23 cellular contexts compared by ENCODE assay signal in genomic region chrX:63511361-63511760, GRCh38.
DNase-seq lines count a peak whose midpoint lies in the region; ATAC-seq, FAIRE-seq and TF ChIP-seq lines count a peak whose summit lies in the region.
"Had no signal": no experiment of that assay in that cellular context is flagged by ENCODE, and none has a peak within 500 bp of the region (broad histone marks: within the 10 kb centered on the region; RNA-seq: fewer than 3 reads in every experiment).

No MANE protein-coding gene starts in this region.

- H3K9ac ChIP-seq in H1 (replicated peaks in 1 of 4; ENCODE audit: extremely low read depth in 1 of 4, low read depth in 3 of 4, low read length in 3 of 4) = no peak overlapping the region
- no peak overlapping the region for H3K9ac ChIP-seq in trophoblast cell (ENCODE audit: low read length)
- H3K9ac ChIP-seq: BLaER1 had no signal

- H3K27me3 ChIP-seq in H1 (replicated peaks in 1 of 4; ENCODE audit: control insufficient read depth in 3 of 4, extremely low read depth in 1 of 4, insufficient read depth in 3 of 4, low read length in 3 of 4) = no peaks in the 10 kb centered on the region
- no peaks in the 10 kb centered on the region for H3K27me3 ChIP-seq in trophoblast cell (ENCODE audit: insufficient read depth, low read length)
- no peaks in the 10 kb centered on the region for H3K27me3 ChIP-seq in uterus
- H3K27me3 ChIP-seq: BE2C, BLaER1 had no signal

- no peak overlapping the region for H3K4me3 Mint-ChIP-seq in natural killer cell
- no peak overlapping the region for H3K4me3 Mint-ChIP-seq in natural killer cell treated with Interleukin-12 subunit alpha and Interleukin-12 subunit beta and Interleukin-15 and Interleukin-18, amount 100 ng/mL, for 72 hours
- H3K4me3 Mint-ChIP-seq: CD14-positive monocyte; CD4-positive, alpha-beta T cell; CD8-positive, alpha-beta T cell had no signal

- H2AFZ ChIP-seq in H1 (ENCODE audit: low read length) (no peak overlapping the region), trophoblast cell (ENCODE audit: insufficient read depth, low read length, poor library complexity) (no peak overlapping the region)

- H3K9me3 Mint-ChIP-seq in natural killer cell = no peaks in the 10 kb centered on the region
- H3K9me3 Mint-ChIP-seq in natural killer cell treated with Interleukin-12 subunit alpha and Interleukin-12 subunit beta and Interleukin-15 and Interleukin-18, amount 100 ng/mL, for 72 hours = no peaks in the 10 kb centered on the region
- H3K9me3 Mint-ChIP-seq: CD14-positive monocyte; CD4-positive, alpha-beta T cell; CD8-positive, alpha-beta T cell had no signal

- H3K4me2 ChIP-seq in H1 (ENCODE audit: insufficient read depth in 1 of 2, low read depth in 2 of 2, low read length in 2 of 2) (no peak overlapping the region), trophoblast cell (ENCODE audit: low read length) (no peak overlapping the region)
- H3K4me2 ChIP-seq: BLaER1 had no signal

- H2BK20ac ChIP-seq in H1 (ENCODE audit: low read length) = no peak overlapping the region

- no peak overlapping the region for H3K23ac ChIP-seq in H1 (ENCODE audit: insufficient read length)
- no peak overlapping the region for H3K23ac ChIP-seq in trophoblast cell (ENCODE audit: low read length)

- H4K12ac ChIP-seq in trophoblast cell (ENCODE audit: low read depth, low read length) = no peak overlapping the region

- TF ChIP-seq POLR2A in H1 (IDR thresholded peaks at IDR 0.05; ENCODE audit: control extremely low read depth in 1 of 2, low read depth in 2 of 2, low read length in 2 of 2) = no peak
- TF ChIP-seq POLR2A in uterus (IDR thresholded peaks at IDR 0.05) = no peak

- H3K27me3 Mint-ChIP-seq in natural killer cell (ENCODE audit: low read depth in 2 of 2) = no peaks in the 10 kb centered on the region
- no peaks in the 10 kb centered on the region for H3K27me3 Mint-ChIP-seq in natural killer cell treated with Interleukin-12 subunit alpha and Interleukin-12 subunit beta and Interleukin-15 and Interleukin-18, amount 100 ng/mL, for 72 hours
- H3K27me3 Mint-ChIP-seq: CD4-positive, alpha-beta T cell had no signal

- TF ChIP-seq EP300 in H1 (IDR thresholded peaks at IDR 0.05; ENCODE audit: borderline replicate concordance in 1 of 2, low read depth in 2 of 2, low read length in 2 of 2) = no peak

- H2BK120ac ChIP-seq in H1 (replicated peaks; ENCODE audit: low read depth, low read length) = no peak overlapping the region
- H2BK120ac ChIP-seq in trophoblast cell (ENCODE audit: insufficient read depth, low read length, poor library complexity) = no peak overlapping the region

- H3K79me1 ChIP-seq in H1 (ENCODE audit: low read depth, low read length) = no peaks in the 10 kb centered on the region
- no peaks in the 10 kb centered on the region for H3K79me1 ChIP-seq in trophoblast cell (ENCODE audit: low read length)

- TF ChIP-seq CTCF in natural killer cell (IDR thresholded peaks at IDR 0.05) (no peak), LNCaP clone FGC (IDR thresholded peaks at IDR 0.05; ENCODE audit: control insufficient read depth, extremely low read depth, insufficient read depth) (no peak), H1 (IDR thresholded peaks at IDR 0.05; ENCODE audit: control extremely low read depth in 1 of 3, insufficient read depth in 1 of 3, low read depth in 1 of 3, low read length in 3 of 3) (no peak), uterus (IDR thresholded peaks at IDR 0.05) (no peak)

- H2BK12ac ChIP-seq in H1 (ENCODE audit: low read depth, low read length) (no peak overlapping the region), trophoblast cell (ENCODE audit: low read length) (no peak overlapping the region)

- H3K27ac Mint-ChIP-seq in natural killer cell = peak overlapping the region; percentile 56 to 81
- H3K27ac Mint-ChIP-seq in natural killer cell treated with Interleukin-12 subunit alpha and Interleukin-12 subunit beta and Interleukin-15 and Interleukin-18, amount 100 ng/mL, for 72 hours = no peak overlapping the region
- H3K27ac Mint-ChIP-seq: CD14-positive monocyte; CD4-positive, alpha-beta T cell; CD8-positive, alpha-beta T cell had no signal

- H4K91ac ChIP-seq in H1 (replicated peaks; ENCODE audit: insufficient read length, low read length) = no peak overlapping the region
- no peak overlapping the region for H4K91ac ChIP-seq in trophoblast cell (ENCODE audit: low read depth, low read length)

- H3K4ac ChIP-seq in H1 (replicated peaks; ENCODE audit: insufficient read length, low read depth, low read length) = no peak overlapping the region
- no peak overlapping the region for H3K4ac ChIP-seq in trophoblast cell (ENCODE audit: low read depth, low read length)

- TF ChIP-seq RAD21 in H1 (IDR thresholded peaks at IDR 0.05 in 1 of 2, conservative IDR thresholded peaks at IDR 0.05 in 1 of 2; ENCODE audit: low read depth in 2 of 2, low read length in 2 of 2) = no peak

- DNase-seq in natural killer cell (no peak), LNCaP clone FGC (ENCODE audit: low read depth) (peak; percentile 27), H1 (ENCODE audit: low read depth in 1 of 2, low spot score in 2 of 2) (no peak), trophoblast cell (peak; percentile 12 to 75), CD1c-positive myeloid dendritic cell (ENCODE audit: extremely low spot score) (no peak), uterus (no peak)
- no peak for DNase-seq in natural killer cell treated with Interleukin-12 subunit alpha and Interleukin-12 subunit beta and Interleukin-15 and Interleukin-18, amount 100 ng/mL, for 72 hours (ENCODE audit: low spot score)
- DNase-seq: 8988T; ACHN; BE2C; C1 segment of cervical spinal cord; Caco-2; Calu3; CD4-positive, alpha-beta T cell; CD8-positive, alpha-beta T cell; DMS79 treated with DMSO at 0.1 percent for 48 hours; GF-D8 had no signal

- H3K9me3 ChIP-seq in H1 (ENCODE audit: insufficient read depth in 2 of 2, low read depth in 1 of 2, low read length in 1 of 2) (no peaks in the 10 kb centered on the region), trophoblast cell (ENCODE audit: insufficient read depth, low read depth, low read length) (no peaks in the 10 kb centered on the region), uterus (no peaks in the 10 kb centered on the region)
- H3K9me3 ChIP-seq: BE2C, BLaER1, Caco-2 had no signal

- no peak overlapping the region for H3K14ac ChIP-seq in H1 (ENCODE audit: insufficient read length)
- no peak overlapping the region for H3K14ac ChIP-seq in trophoblast cell (ENCODE audit: low read length)

- H3K4me1 Mint-ChIP-seq in natural killer cell = peaks cover 20 to 24% of the 10 kb centered on the region in 2 donors
- peaks cover 14% of the 10 kb centered on the region in 2 donors for H3K4me1 Mint-ChIP-seq in natural killer cell treated with Interleukin-12 subunit alpha and Interleukin-12 subunit beta and Interleukin-15 and Interleukin-18, amount 100 ng/mL, for 72 hours (ENCODE audit: low read depth in 2 of 2)
- H3K4me1 Mint-ChIP-seq: CD14-positive monocyte had no signal

- H4K5ac ChIP-seq in H1 (ENCODE audit: insufficient read length, low read depth, low read length) = no peak overlapping the region

- H3K79me2 ChIP-seq in H1 (ENCODE audit: control insufficient read depth in 1 of 2, insufficient read depth in 2 of 2, low read length in 2 of 2) (no peaks in the 10 kb centered on the region), trophoblast cell (ENCODE audit: control insufficient read depth, insufficient read depth, low read length, poor library complexity) (no peaks in the 10 kb centered on the region)

- H3K4me3 ChIP-seq in LNCaP clone FGC (ENCODE audit: low read depth, low read length) (no peak overlapping the region), H1 (ENCODE audit: extremely low read depth in 1 of 4, insufficient read depth in 2 of 4, low read depth in 3 of 4, low read length in 4 of 4) (no peak overlapping the region), trophoblast cell (ENCODE audit: low read depth, low read length) (no peak overlapping the region), uterus (no peak overlapping the region)
- H3K4me3 ChIP-seq: BLaER1 had no signal

- H4K20me1 ChIP-seq in H1 (replicated peaks in 1 of 2; ENCODE audit: control insufficient read depth in 1 of 2, insufficient read depth in 2 of 2, low read length in 2 of 2) = no peaks in the 10 kb centered on the region
- H4K20me1 ChIP-seq: BLaER1 had no signal

- intact Hi-C loops in natural killer cell (cut with micrococcal nuclease) (no loop called here), uterus (cut with DNase I; ENCODE audit: low total_unique reads) (no loop called here)

- no peaks in the 10 kb centered on the region for H3K4me1 ChIP-seq in H1 (replicated peaks in 1 of 4; ENCODE audit: control insufficient read depth in 3 of 4, insufficient read depth in 4 of 4, low read length in 3 of 4)
- peaks cover 0 to 3% of the 10 kb centered on the region in 2 experiments for H3K4me1 ChIP-seq in trophoblast cell (ENCODE audit: control insufficient read depth in 1 of 2, insufficient read depth in 2 of 2, low read length in 2 of 2)
- H3K4me1 ChIP-seq in uterus = peaks cover 0 to 8% of the 10 kb centered on the region in 2 donors
- H3K4me1 ChIP-seq: BE2C, BLaER1, Caco-2 had no signal

- H2BK15ac ChIP-seq in H1 (ENCODE audit: low read length) = no peak overlapping the region

- H2BK5ac ChIP-seq in H1 (ENCODE audit: low read depth, low read length) (no peak overlapping the region), trophoblast cell (ENCODE audit: low read depth, low read length, poor library complexity) (no peak overlapping the region)

- no peak overlapping the region for H3K27ac ChIP-seq in H1 (ENCODE audit: low read depth, low read length)
- H3K27ac ChIP-seq in trophoblast cell (ENCODE audit: low read depth, low read length) = peak overlapping the region; percentile 47
- no peak overlapping the region for H3K27ac ChIP-seq in uterus
- H3K27ac ChIP-seq: BLaER1 had no signal

- no peak for ATAC-seq in natural killer cell
- ATAC-seq in natural killer cell treated with Interleukin-12 subunit alpha and Interleukin-12 subunit beta and Interleukin-15 and Interleukin-18, amount 100 ng/mL, for 72 hours = no peak
- ATAC-seq in GM19395 (IDR thresholded peaks at IDR 0.05; ENCODE audit: unreplicated experiment) = no peak
- ATAC-seq: CD8-positive, alpha-beta T cell had no signal

- FAIRE-seq in H1 (lab: Jason Lieb, UNC) = peak; percentile 62
- FAIRE-seq: A204.1, D721Med, G401.6 had no signal

- CTCF ChIA-PET in H1 (lab: Charles Lee; ENCODE audit: partially characterized antibody) = interaction anchor here (0.6 kb wide), 1 partner anchor 58 kb away, joined by 3 read pairs; no protein-coding TSS in a partner anchor

- no peak overlapping the region for H2AK5ac ChIP-seq in H1 (ENCODE audit: low read depth, low read length)
- H2AK5ac ChIP-seq in trophoblast cell (ENCODE audit: low read length) = no peak overlapping the region

- no peaks in the 10 kb centered on the region for H3K23me2 ChIP-seq in H1 (ENCODE audit: low read depth, low read length)

- H3K56ac ChIP-seq in H1 (replicated peaks; ENCODE audit: insufficient read length, low read depth, low read length) = no peak overlapping the region

- H3K36me3 Mint-ChIP-seq in natural killer cell = no peaks in the 10 kb centered on the region
- no peaks in the 10 kb centered on the region for H3K36me3 Mint-ChIP-seq in natural killer cell treated with Interleukin-12 subunit alpha and Interleukin-12 subunit beta and Interleukin-15 and Interleukin-18, amount 100 ng/mL, for 72 hours
- H3K36me3 Mint-ChIP-seq: CD14-positive monocyte had no signal

- no peaks in the 10 kb centered on the region for H3K36me3 ChIP-seq in H1 (ENCODE audit: control insufficient read depth in 2 of 4, insufficient read depth in 4 of 4, low read length in 3 of 4)
- no peaks in the 10 kb centered on the region for H3K36me3 ChIP-seq in trophoblast cell (ENCODE audit: control insufficient read depth in 1 of 2, insufficient read depth in 2 of 2, low read length in 2 of 2)
- H3K36me3 ChIP-seq in uterus = no peaks in the 10 kb centered on the region
- H3K36me3 ChIP-seq: BE2C, BLaER1 had no signal

- no peak overlapping the region for H4K8ac ChIP-seq in H1 (ENCODE audit: extremely low read depth, insufficient read depth, low read length)
- H4K8ac ChIP-seq in trophoblast cell (ENCODE audit: low read depth, low read length) = no peak overlapping the region

- WGBS in H1 (ENCODE audit: extremely low coverage in 1 of 2, insufficient coverage in 1 of 2, insufficient read length in 1 of 2, insufficient replicate concordance in 2 of 2, low coverage in 1 of 2, low lambda C conversion rate in 2 of 2, missing lambda C conversion rate in 1 of 2), 2 experiments = 93% methylated on average over 3 of the region's 3 CpGs; no CpG with 5 or more reads in 1 of the 2 experiments
- WGBS in trophoblast cell (ENCODE audit: extremely low coverage, insufficient coverage, insufficient read length) = no CpG with 5 or more reads among the region's 3 CpGs

- POLR2A ChIA-PET in H1 (lab: Charles Lee; ENCODE audit: partially characterized antibody) = no interaction called here

- no peak overlapping the region for H3K18ac ChIP-seq in H1 (ENCODE audit: extremely low read depth, low read length)
- no peak overlapping the region for H3K18ac ChIP-seq in trophoblast cell (ENCODE audit: low read length)

Comparison
In these comparisons a context has a peak if more than half of its experiments do, and no peak if none do; other contexts are left out.
1. H3K27ac Mint-ChIP-seq: peak in natural killer cell (2 of 2); none in natural killer cell treated with Interleukin-12 subunit alpha and Interleukin-12 subunit beta and Interleukin-15 and Interleukin-18, amount 100 ng/mL, for 72 hours (0 of 2).
2. DNase-seq: peak in LNCaP clone FGC (single experiment) and trophoblast cell (2 of 2); none in natural killer cell (single experiment), natural killer cell treated with Interleukin-12 subunit alpha and Interleukin-12 subunit beta and Interleukin-15 and Interleukin-18, amount 100 ng/mL, for 72 hours (single experiment), H1 (0 of 2), CD1c-positive myeloid dendritic cell (single experiment) and uterus (0 of 2).